17 cellular contexts compared by ENCODE assay signal in the genomic region with DNA sequence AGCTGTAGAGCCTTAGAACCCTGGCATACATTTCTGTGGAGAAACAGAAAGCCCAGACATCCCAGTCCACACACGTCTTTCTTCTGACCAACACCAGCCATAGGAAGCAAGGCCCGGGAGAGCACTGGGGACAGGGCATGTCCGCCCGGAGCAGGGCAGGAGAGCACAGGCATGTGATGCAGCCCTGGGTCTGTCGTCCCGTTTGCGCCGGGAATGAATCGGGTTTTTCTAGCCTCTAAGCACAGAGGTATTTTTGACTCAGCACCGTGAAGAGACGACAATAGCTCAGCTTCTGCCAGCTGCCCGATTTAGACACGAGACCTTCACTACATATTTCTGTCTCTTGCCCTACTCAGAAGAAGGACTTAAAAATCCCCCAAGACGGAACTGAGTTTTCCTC.
"Had no signal": no experiment of that assay in that cellular context is flagged by ENCODE, and none has a peak within 500 bp of the region (broad histone marks: within the 10 kb centered on the region; RNA-seq: fewer than 3 reads in every experiment).

No MANE protein-coding gene starts in this region.

- H3K4me3 Mint-ChIP-seq: activated CD4-positive, alpha-beta T cell treated with anti-CD3 and anti-CD28 coated beads, Interleukin-2, amount 10 ng/mL, durations not matched to agents 24 days and 14 days; activated naive CD8-positive, alpha-beta T cell treated with anti-CD3 and anti-CD28 coated beads, Interleukin-2, amount 50 U/mL, for 24 hours; activated T-helper 1 cell treated with anti-CD3 and anti-CD28 coated beads, Interleukin-12 subunit alpha, Interleukin-12 subunit beta, Interleukin-2, Interleukin-4 antibody, amounts not matched to agents 30 ng/mL and 10 ng/mL and 1 ng/mL, durations not matched to agents 14 hours and 24 hours and 36 hours; naive thymus-derived CD4-positive, alpha-beta T cell; stimulated activated naive CD8-positive, alpha-beta T cell treated with anti-CD3 and anti-CD28 coated beads, Interleukin-15, Interleukin-2, amounts not matched to agents 100 ng/mL and 50 ng/mL, for 24 hours; T-helper 1 cell treated with Interleukin-12 subunit alpha and Interleukin-12 subunit beta and Interleukin-4 antibody, amounts not matched to agents 30 μg/mL and 1 μg/mL, for 36 hours had no signal

- H3K9me3 ChIP-seq: prostate gland, thoracic aorta had no signal

- H3K4me1 ChIP-seq: prostate gland had no signal

- H3K27ac ChIP-seq: coronary artery, prostate gland, thoracic aorta had no signal

- H3K4me3 ChIP-seq: coronary artery, lung, prostate gland, thoracic aorta had no signal

- ATAC-seq: activated naive CD8-positive, alpha-beta T cell treated with anti-CD3 and anti-CD28 coated beads, Interleukin-2, amount 50 U/mL, for 24 hours; naive thymus-derived CD4-positive, alpha-beta T cell had no signal

- H3K9me3 Mint-ChIP-seq: activated CD4-positive, alpha-beta T cell treated with anti-CD3 and anti-CD28 coated beads, Interleukin-2, amount 10 ng/mL, durations not matched to agents 24 days and 14 days; activated naive CD8-positive, alpha-beta T cell treated with anti-CD3 and anti-CD28 coated beads, Interleukin-2, amount 50 U/mL, for 24 hours; activated T-helper 1 cell treated with anti-CD3 and anti-CD28 coated beads, Interleukin-12 subunit alpha, Interleukin-12 subunit beta, Interleukin-2, Interleukin-4 antibody, amounts not matched to agents 30 ng/mL and 10 ng/mL and 1 ng/mL, durations not matched to agents 14 hours and 24 hours and 36 hours; naive thymus-derived CD4-positive, alpha-beta T cell; stimulated activated naive CD8-positive, alpha-beta T cell treated with anti-CD3 and anti-CD28 coated beads, Interleukin-15, Interleukin-2, amounts not matched to agents 100 ng/mL and 50 ng/mL, for 24 hours; T-helper 1 cell treated with Interleukin-12 subunit alpha and Interleukin-12 subunit beta and Interleukin-4 antibody, amounts not matched to agents 30 μg/mL and 1 μg/mL, for 36 hours had no signal

- H3K36me3 ChIP-seq: prostate gland, thoracic aorta had no signal

- H3K36me3 Mint-ChIP-seq: naive thymus-derived CD4-positive, alpha-beta T cell had no signal

- DNase-seq: activated CD4-positive, alpha-beta T cell treated with anti-CD3 and anti-CD28 coated beads, Interleukin-2, amount 10 ng/mL, durations not matched to agents 24 days and 14 days; activated naive CD4-positive, alpha-beta T cell; activated naive CD8-positive, alpha-beta T cell treated with anti-CD3 and anti-CD28 coated beads, Interleukin-2, amount 50 U/mL, for 24 hours; effector CD4-positive, alpha-beta T cell; foreskin melanocyte; head of caudate nucleus; naive thymus-derived CD4-positive, alpha-beta T cell; nucleus accumbens; stimulated activated CD4-positive, alpha-beta T cell treated with anti-CD3 and anti-CD28 coated beads, Interleukin-15, amount 100 ng/mL, for 24 hours; stimulated activated CD4-positive, alpha-beta T cell treated with anti-CD3 and anti-CD28 coated beads, Interleukin-4, amount 100 ng/mL, for 24 hours had no signal

- H3K27ac Mint-ChIP-seq: activated CD4-positive, alpha-beta T cell treated with anti-CD3 and anti-CD28 coated beads, Interleukin-2, amount 10 ng/mL, durations not matched to agents 24 days and 14 days; activated naive CD8-positive, alpha-beta T cell treated with anti-CD3 and anti-CD28 coated beads, Interleukin-2, amount 50 U/mL, for 24 hours; activated T-helper 1 cell treated with anti-CD3 and anti-CD28 coated beads, Interleukin-12 subunit alpha, Interleukin-12 subunit beta, Interleukin-2, Interleukin-4 antibody, amounts not matched to agents 30 ng/mL and 10 ng/mL and 1 ng/mL, durations not matched to agents 14 hours and 24 hours and 36 hours; naive thymus-derived CD4-positive, alpha-beta T cell; stimulated activated naive CD8-positive, alpha-beta T cell treated with anti-CD3 and anti-CD28 coated beads, Interleukin-15, Interleukin-2, amounts not matched to agents 100 ng/mL and 50 ng/mL, for 24 hours; T-helper 1 cell treated with Interleukin-12 subunit alpha and Interleukin-12 subunit beta and Interleukin-4 antibody, amounts not matched to agents 30 μg/mL and 1 μg/mL, for 36 hours had no signal

- H3K27me3 Mint-ChIP-seq: activated CD4-positive, alpha-beta T cell treated with anti-CD3 and anti-CD28 coated beads, Interleukin-2, amount 10 ng/mL, durations not matched to agents 24 days and 14 days; activated naive CD8-positive, alpha-beta T cell treated with anti-CD3 and anti-CD28 coated beads, Interleukin-2, amount 50 U/mL, for 24 hours; stimulated activated naive CD8-positive, alpha-beta T cell treated with anti-CD3 and anti-CD28 coated beads, Interleukin-15, Interleukin-2, amounts not matched to agents 100 ng/mL and 50 ng/mL, for 24 hours had no signal
